Comparison of ENCODE assay signal across 24 cellular contexts in the genomic region with DNA sequence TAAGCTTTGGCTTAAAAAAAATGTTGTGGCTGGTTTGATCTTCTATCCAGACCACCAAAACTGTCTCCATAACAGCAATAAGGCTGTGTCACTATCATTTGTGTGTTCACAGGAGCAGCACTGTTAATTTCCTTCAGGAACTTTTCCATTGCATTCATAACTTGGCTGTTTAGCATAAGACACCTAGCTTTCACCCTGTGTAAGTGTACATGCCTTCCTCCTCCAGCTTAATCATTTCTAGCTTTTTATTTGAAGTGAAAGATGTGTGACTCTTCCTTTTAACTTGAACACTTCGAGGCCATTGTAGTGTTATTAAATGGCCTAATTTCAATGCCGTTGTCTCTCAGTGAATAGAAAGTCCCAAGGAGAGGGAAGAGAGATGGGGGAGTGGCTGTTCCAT.
"Had no signal": no experiment of that assay in that cellular context is flagged by ENCODE, and none has a peak within 500 bp of the region (broad histone marks: within the 10 kb centered on the region; RNA-seq: fewer than 3 reads in every experiment).

No MANE protein-coding gene starts in this region.

- DNase-seq: islet precursor cell; left ventricle myocardium inferior; midbrain; mucosa of descending colon; naive thymus-derived CD4-positive, alpha-beta T cell; ovary; retina; right cardiac atrium; stimulated activated CD4-positive, alpha-beta T cell treated with anti-CD3 and anti-CD28 coated beads, Interleukin-12 subunit alpha, Interleukin-12 subunit beta, amount 100 ng/mL, for 4 hours; stimulated activated CD4-positive, alpha-beta T cell treated with anti-CD3 and anti-CD28 coated beads, Interleukin-15, amount 100 ng/mL, for 24 hours; stimulated activated CD4-positive, alpha-beta T cell treated with anti-CD3 and anti-CD28 coated beads, Interleukin-2, amount 100 ng/mL, for 24 hours; stimulated activated CD4-positive, alpha-beta T cell treated with anti-CD3 and anti-CD28 coated beads, Interleukin-4, amount 100 ng/mL, for 1 hour; stimulated activated naive B cell treated with anti-CD40 and anti-IgM and Interleukin-4, amounts not matched to agents 10 μg/mL and 1 μg/mL and 100 μg/mL, for 72 hours; stimulated activated naive CD8-positive, alpha-beta T cell treated with anti-CD3 and anti-CD28 coated beads, Interleukin-15, Interleukin-2, amounts not matched to agents 100 U/mL and 50 U/mL, for 24 hours; stomach; testis; thyroid gland; transverse colon; upper lobe of left lung had no signal

- H3K9me3 ChIP-seq: left ventricle myocardium inferior, mucosa of descending colon, ovary, stomach, testis, thyroid gland, transverse colon, upper lobe of left lung, vagina had no signal

- H3K27ac ChIP-seq: left ventricle myocardium inferior, ovary, skin epidermis, stomach, testis, thyroid gland, transverse colon, upper lobe of left lung, vagina had no signal

- H3K4me1 ChIP-seq: left ventricle myocardium inferior, stomach, testis, thyroid gland, transverse colon, upper lobe of left lung, vagina had no signal

- H3K4me3 ChIP-seq: left ventricle myocardium inferior, lung, mucosa of descending colon, ovary, skin epidermis, stomach, testis, thyroid gland, transverse colon, upper lobe of left lung, vagina had no signal

- H3K36me3 ChIP-seq: left ventricle myocardium inferior, ovary, stomach, thyroid gland, transverse colon, upper lobe of left lung, vagina had no signal

- ATAC-seq: mucosa of descending colon; naive thymus-derived CD4-positive, alpha-beta T cell; natural killer cell treated with Interleukin-12 subunit alpha and Interleukin-12 subunit beta and Interleukin-15 and Interleukin-18, amount 100 ng/mL, for 72 hours; right cardiac atrium; sciatic nerve; stimulated activated naive B cell treated with anti-CD40 and anti-IgM and Interleukin-4, amounts not matched to agents 10 μg/mL and 1 μg/mL and 100 μg/mL, for 72 hours; stimulated activated naive CD8-positive, alpha-beta T cell treated with anti-CD3 and anti-CD28 coated beads, Interleukin-15, Interleukin-2, amounts not matched to agents 100 U/mL and 50 U/mL, for 24 hours had no signal

- H3K27me3 ChIP-seq: ovary, stomach, testis, thyroid gland, transverse colon, upper lobe of left lung, vagina had no signal
